ENCODE assay signal across 12 cellular contexts in the genomic region with DNA sequence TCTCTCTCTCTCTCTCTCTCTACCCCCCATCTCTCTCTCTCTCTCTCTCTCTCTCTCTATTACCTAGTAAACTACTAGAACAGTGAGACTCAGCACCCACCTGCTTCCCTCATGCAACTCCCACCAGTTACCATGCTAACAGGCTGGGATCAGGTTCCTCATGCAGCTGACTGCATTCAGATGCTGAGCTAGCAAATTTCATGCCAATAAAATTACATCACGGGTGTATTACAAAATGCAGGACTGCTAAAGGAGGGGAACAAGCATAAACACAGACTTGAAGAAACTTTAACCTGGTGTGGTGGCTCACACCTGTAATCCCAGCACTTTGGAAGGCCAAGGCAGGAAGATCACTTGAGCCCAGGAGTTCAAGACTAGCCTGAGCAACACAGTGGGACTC.
DNase-seq lines count a peak whose midpoint lies in the region; ATAC-seq and TF ChIP-seq lines count a peak whose summit lies in the region.
"Had no signal": no experiment of that assay in that cellular context is flagged by ENCODE, and none has a peak within 500 bp of the region (broad histone marks: within the 10 kb centered on the region; RNA-seq: fewer than 3 reads in every experiment).

No MANE protein-coding gene starts in this region.

- no peak overlapping the region for H3K4me3 Mint-ChIP-seq in stimulated activated naive B cell treated with anti-CD40 and anti-IgM and Interleukin-4, amounts not matched to agents 10 μg/mL and 1 μg/mL and 100 μg/mL, for 72 hours

- no peak overlapping the region for H3K4me2 ChIP-seq in osteoblast (ENCODE audit: insufficient read depth, low read length)
- H3K4me2 ChIP-seq: smooth muscle cell had no signal

- H3K36me3 ChIP-seq in osteoblast (ENCODE audit: insufficient read depth, low read length): peaks cover 65% of the 10 kb centered on the region

- no peaks in the 10 kb centered on the region for H3K9me3 Mint-ChIP-seq in stimulated activated naive B cell treated with anti-CD40 and anti-IgM and Interleukin-4, amounts not matched to agents 10 μg/mL and 1 μg/mL and 100 μg/mL, for 72 hours

- no peaks in the 10 kb centered on the region for H4K20me1 ChIP-seq in osteoblast (ENCODE audit: insufficient read depth, low read length)

- no peak overlapping the region for H3K4me3 ChIP-seq in fibroblast of pulmonary artery (replicated peaks; ENCODE audit: low read depth, low read length)
- H3K4me3 ChIP-seq in osteoblast (ENCODE audit: insufficient read depth, low read length): no peak overlapping the region
- H3K4me3 ChIP-seq: smooth muscle cell had no signal

- H3K79me2 ChIP-seq in osteoblast (ENCODE audit: insufficient read depth, low read length): no peaks in the 10 kb centered on the region

- peaks cover 29 to 39% of the 10 kb centered on the region in 2 donors for H3K36me3 Mint-ChIP-seq in stimulated activated naive B cell treated with anti-CD40 and anti-IgM and Interleukin-4, amounts not matched to agents 10 μg/mL and 1 μg/mL and 100 μg/mL, for 72 hours

- no peaks in the 10 kb centered on the region for H3K27me3 ChIP-seq in osteoblast (ENCODE audit: insufficient read depth, low read length)

- H3K27me3 Mint-ChIP-seq in stimulated activated naive B cell treated with anti-CD40 and anti-IgM and Interleukin-4, amounts not matched to agents 10 μg/mL and 1 μg/mL and 100 μg/mL, for 72 hours: no peaks in the 10 kb centered on the region

- peaks cover 0 to 17% of the 10 kb centered on the region in 2 donors for H3K4me1 Mint-ChIP-seq in stimulated activated naive B cell treated with anti-CD40 and anti-IgM and Interleukin-4, amounts not matched to agents 10 μg/mL and 1 μg/mL and 100 μg/mL, for 72 hours

- peaks cover 6% of the 10 kb centered on the region for H3K4me1 ChIP-seq in osteoblast (ENCODE audit: insufficient read depth, low read length)

- H3K27ac ChIP-seq in osteoblast (ENCODE audit: low read depth, low read length): peak overlapping the region; percentile 19

- H3K9me3 ChIP-seq in osteoblast (ENCODE audit: low read depth, low read length): no peaks in the 10 kb centered on the region

- peak; percentile 15 for DNase-seq in GM03348 (ENCODE audit: low spot score)
- peak; percentile 25 for DNase-seq in NCI-H2196 (lab: John Stamatoyannopoulos, UW; ENCODE audit: unreplicated experiment)
- peak; percentile 68 for DNase-seq in fibroblast of pulmonary artery (ENCODE audit: low read depth)
- no peak for DNase-seq in osteoblast (ENCODE audit: insufficient read length, low spot score, missing footprints)
- DNase-seq in stimulated activated naive B cell treated with anti-CD40 and anti-IgM and Interleukin-4, amounts not matched to agents 10 μg/mL and 1 μg/mL and 100 μg/mL, for 72 hours: no peak
- DNase-seq in DMS153 (lab: John Stamatoyannopoulos, UW): no peak
- no peak for DNase-seq in amniotic stem cell (lab: John Stamatoyannopoulos, UW)
- DNase-seq: central memory CD4-positive, alpha-beta T cell; mesenchymal stem cell; NCI-H1694 treated with DMSO at 0.1 percent for 48 hours; T1000 had no signal

- no peak overlapping the region for H2AFZ ChIP-seq in osteoblast (ENCODE audit: low read length)

- TF ChIP-seq CTCF in fibroblast of pulmonary artery (IDR thresholded peaks at IDR 0.05; ENCODE audit: low read length, missing control alignments) (no peak), osteoblast (IDR thresholded peaks at IDR 0.05; ENCODE audit: extremely low read depth, low read depth, low read length) (no peak)

- no peak overlapping the region for H3K27ac Mint-ChIP-seq in stimulated activated naive B cell treated with anti-CD40 and anti-IgM and Interleukin-4, amounts not matched to agents 10 μg/mL and 1 μg/mL and 100 μg/mL, for 72 hours

- no peak for ATAC-seq in stimulated activated naive B cell treated with anti-CD40 and anti-IgM and Interleukin-4, amounts not matched to agents 10 μg/mL and 1 μg/mL and 100 μg/mL, for 72 hours (replicated peaks)

Comparison
In these comparisons a context has a peak if more than half of its experiments do, and no peak if none do; other contexts are left out.
1. DNase-seq: peak in GM03348 (single experiment), NCI-H2196 (single experiment) and fibroblast of pulmonary artery (single experiment); none in osteoblast (single experiment), stimulated activated naive B cell treated with anti-CD40 and anti-IgM and Interleukin-4, amounts not matched to agents 10 μg/mL and 1 μg/mL and 100 μg/mL, for 72 hours (single experiment), DMS153 (single experiment) and amniotic stem cell (single experiment).